ENCODE assay signal across 20 cellular contexts in the genomic region with DNA sequence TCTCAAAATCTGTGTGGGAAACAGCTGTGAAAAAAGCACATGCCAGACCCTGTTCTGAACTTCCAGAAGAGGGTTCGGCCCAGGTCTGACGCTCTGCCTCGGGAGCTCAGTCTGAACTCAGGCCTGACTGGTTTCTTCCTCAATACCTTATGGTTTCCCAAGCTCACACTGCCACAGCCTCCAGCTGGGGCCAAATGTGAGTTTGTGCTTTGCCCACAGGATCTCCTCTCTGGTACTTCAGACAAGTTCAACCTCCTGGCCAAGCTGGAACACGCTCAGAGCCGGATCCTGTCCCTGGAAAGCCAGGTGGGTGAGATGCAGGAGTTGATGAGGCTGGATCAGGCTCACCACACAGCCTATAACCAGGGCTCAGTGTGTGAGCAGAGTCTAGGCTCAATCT. TPM values are rescaled to one million over a fixed set of nuclear protein-coding genes. Genes with fewer than 3 reads are reported as not detected.
DNase-seq lines count a peak whose midpoint lies in the region; ATAC-seq, FAIRE-seq and TF ChIP-seq lines count a peak whose summit lies in the region.
"Had no signal": no experiment of that assay in that cellular context is flagged by ENCODE, and none has a peak within 500 bp of the region (broad histone marks: within the 10 kb centered on the region; RNA-seq: fewer than 3 reads in every experiment).

No MANE protein-coding gene starts in this region.

- POLR2A ChIA-PET in HEK293 (lab: Yijun Ruan, JAX) = no interaction called here

- H3K4me3 ChIP-seq in HEK293 (ENCODE audit: low read depth, low read length) (no peak overlapping the region), bronchial epithelial cell (ENCODE audit: low read depth, low read length) (no peak overlapping the region)
- H3K4me3 ChIP-seq: BLaER1, GM23248 had no signal

- H3K9me3 ChIP-seq in HEK293 (ENCODE audit: control insufficient read depth, insufficient read depth, low read depth, low read length) = no peaks in the 10 kb centered on the region

- ATAC-seq in foreskin keratinocyte (no peak), GM18502 (IDR thresholded peaks at IDR 0.05; ENCODE audit: poor library complexity, unreplicated experiment) (no peak)

- DNase-seq in bronchial epithelial cell (ENCODE audit: low read depth) (peak; percentile 76), foreskin keratinocyte (peak; percentile 51 to 53), posterior vena cava (ENCODE audit: low spot score) (peak; percentile 52), HTR-8/SVneo (ENCODE audit: insufficient read length, low spot score) (no peak), DMS53 treated with DMSO at 0.1 percent for 48 hours (lab: John Stamatoyannopoulos, UW; ENCODE audit: unreplicated experiment) (no peak), NCI-H128 (lab: John Stamatoyannopoulos, UW; ENCODE audit: unreplicated experiment) (no peak)
- DNase-seq: 8988T; CD4-positive, alpha-beta memory T cell; DMS153; DMS79 treated with DMSO at 0.1 percent for 48 hours; GF-D8; GM23248; HCEC 1CT had no signal

- H3K36me3 ChIP-seq in HEK293 (ENCODE audit: control insufficient read depth in 2 of 2, insufficient read depth in 1 of 2, low read length in 2 of 2) (no peaks in the 10 kb centered on the region), bronchial epithelial cell (ENCODE audit: control insufficient read depth, insufficient read depth, low read length) (no peaks in the 10 kb centered on the region)
- H3K36me3 ChIP-seq: BLaER1 had no signal

- TF ChIP-seq CTCF in HEK293 (tag by site-specific recombination; IDR thresholded peaks at IDR 0.05) (no peak), bronchial epithelial cell (IDR thresholded peaks at IDR 0.05; ENCODE audit: insufficient read depth, low read length, severe bottlenecking) (no peak), foreskin keratinocyte (conservative IDR thresholded peaks at IDR 0.05) (no peak)

- H3K27ac ChIP-seq in HEK293 (ENCODE audit: extremely low read depth, low read depth, low read length) = no peak overlapping the region
- H3K27ac ChIP-seq in foreskin keratinocyte = no peak overlapping the region
- H3K27ac ChIP-seq: BLaER1, GM23248 had no signal

- intact Hi-C loops in posterior vena cava (cut with DNase I) = no loop called here

- FAIRE-seq in bronchial epithelial cell (lab: Jason Lieb, UNC) = no peak
- no peak for FAIRE-seq in HTR-8/SVneo (lab: Jason Lieb, UNC)
- FAIRE-seq: GM19239 had no signal

- no peaks in the 10 kb centered on the region for H3K27me3 ChIP-seq in bronchial epithelial cell (ENCODE audit: control insufficient read depth, insufficient read depth, low read length)
- peaks cover 17% of the 10 kb centered on the region for H3K27me3 ChIP-seq in foreskin keratinocyte
- H3K27me3 ChIP-seq: BLaER1 had no signal

- H3K4me1 ChIP-seq in HEK293 (ENCODE audit: control insufficient read depth, insufficient read depth, low read length) = no peaks in the 10 kb centered on the region
- H3K4me1 ChIP-seq in foreskin keratinocyte = no peaks in the 10 kb centered on the region

- CTCF ChIA-PET in HEK293 (lab: Yijun Ruan, JAX) = interaction anchor here (0.7 kb wide), 1 partner anchor 11 kb away, joined by 4 read pairs; no protein-coding TSS in a partner anchor

TF ChIP-seq in HEK293, 187 proteins besides CTCF, POLR2A, EP300 and RAD21:
- TF ChIP-seq ZNF600 (tag by site-specific recombination; IDR thresholded peaks at IDR 0.05) (peak; percentile 84), ZNF155 (tag by site-specific recombination; IDR thresholded peaks at IDR 0.05) (no peak)
TF ChIP-seq in HEK293: peak in this region for 1.

RNA-seq across cellular contexts. Expression of a gene that starts 33.8 kb away (rescaled TPM):
- total RNA-seq in bronchial epithelial cell (not detected in 2 replicates), foreskin keratinocyte (not detected in 2 replicates), posterior vena cava (1 to 10 TPM in 1 of 2 donors, under 1 TPM in 1; 0.71 to 1.2 TPM)
- polyA plus RNA-seq in foreskin keratinocyte = 0.04 TPM in 1 of 2 replicates, not detected in the other
- total RNA-seq: A673; CD4-positive, alpha-beta memory T cell; H4 had no signal
- polyA plus RNA-seq: CD14-positive monocyte; CD4-positive, alpha-beta memory T cell had no signal

Comparison
In these comparisons a context has a peak if more than half of its experiments do, and no peak if none do; other contexts are left out.
1. DNase-seq: peak in bronchial epithelial cell (single experiment), foreskin keratinocyte (2 of 2) and posterior vena cava (single experiment); none in HTR-8/SVneo (single experiment), DMS53 treated with DMSO at 0.1 percent for 48 hours (single experiment) and NCI-H128 (single experiment).